In the genomic region with DNA sequence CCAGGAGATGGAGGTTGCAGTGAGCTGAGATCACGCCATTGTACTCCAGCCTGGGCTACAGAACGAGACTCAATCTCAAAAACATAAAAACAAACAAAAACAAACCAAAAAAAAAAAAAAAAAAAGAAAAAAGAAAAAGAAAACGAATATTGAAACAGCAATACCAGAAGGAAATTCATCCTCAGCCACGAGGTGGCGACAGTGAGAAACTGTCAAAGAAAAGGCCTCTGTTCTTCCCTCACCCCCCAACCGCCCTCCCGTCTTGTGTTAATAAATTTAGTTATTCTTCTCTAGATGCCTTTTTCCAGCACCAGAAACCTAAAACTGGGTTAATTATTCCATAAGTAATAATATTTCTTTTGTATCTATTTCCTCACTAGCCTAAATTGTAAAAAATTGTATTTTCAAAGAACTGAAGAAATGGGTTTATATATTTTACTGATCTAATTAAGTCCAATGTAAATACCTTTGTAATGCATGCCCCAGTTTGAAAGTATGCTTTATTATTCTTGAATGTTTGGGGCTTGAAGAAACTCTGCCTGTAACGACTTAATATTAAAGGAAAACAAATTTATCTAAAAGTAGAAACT, we compare ENCODE assay signal across 8 cellular contexts. TPM values are rescaled to one million over a fixed set of nuclear protein-coding genes. Genes with fewer than 3 reads are reported as not detected.
DNase-seq lines count a peak whose midpoint lies in the region; ATAC-seq and TF ChIP-seq lines count a peak whose summit lies in the region.

No MANE protein-coding gene starts in this region.

- no peaks in the 10 kb centered on the region for H3K4me1 Mint-ChIP-seq in glutamatergic neuron (ENCODE audit: low read depth, unreplicated experiment)

- H3K9me3 Mint-ChIP-seq in glutamatergic neuron (ENCODE audit: unreplicated experiment), result peaks cover 2% of the 10 kb centered on the region

- peak; percentile 24 for DNase-seq in AG20443 (ENCODE audit: low spot score)
- DNase-seq in NCI-H526 (lab: John Stamatoyannopoulos, UW), result peak; percentile 3 to 64
- DNase-seq in activated T-cell treated with anti-CD3 and anti-CD28 coated beads, Interleukin-2, amount 50 U/mL, for 1 hour, result peak; percentile 60
- peak; percentile 58 for DNase-seq in glutamatergic neuron
- DNase-seq in stimulated activated CD4-positive, alpha-beta T cell treated with anti-CD3 and anti-CD28 coated beads, TNF-alpha, amount 100 ng/mL, for 48 hours (ENCODE audit: low read depth in 3 of 3), result peak; percentile 8 to 36 (median 23)
- no peak for DNase-seq in NCI-H510A treated with DMSO at 0.1 percent for 48 hours (lab: John Stamatoyannopoulos, UW)

- no peak overlapping the region for H3K27ac Mint-ChIP-seq in glutamatergic neuron (ENCODE audit: unreplicated experiment)

- H3K4me3 Mint-ChIP-seq in glutamatergic neuron (ENCODE audit: unreplicated experiment), result no peak overlapping the region

- H3K36me3 Mint-ChIP-seq in glutamatergic neuron (ENCODE audit: unreplicated experiment), result peaks cover 12% of the 10 kb centered on the region

- ATAC-seq in GM18517 (IDR thresholded peaks at IDR 0.05; ENCODE audit: unreplicated experiment) (peak; percentile 66), GM19467 (IDR thresholded peaks at IDR 0.05; ENCODE audit: unreplicated experiment) (no peak)

- H3K27me3 Mint-ChIP-seq in glutamatergic neuron (ENCODE audit: unreplicated experiment), result no peaks in the 10 kb centered on the region

- TF ChIP-seq CTCF in glutamatergic neuron (IDR thresholded peaks at IDR 0.05; ENCODE audit: partially characterized antibody, unreplicated experiment), result peak; percentile 67

RNA-seq across cellular contexts. Expression of a gene that starts 38.6 kb away (rescaled TPM):
- total RNA-seq in glutamatergic neuron (ENCODE audit: unreplicated experiment), result 19.8 TPM

RNA-seq across cellular contexts. Expression of a gene that starts 41.4 kb away (rescaled TPM):
- 8.7 TPM for total RNA-seq in glutamatergic neuron (ENCODE audit: unreplicated experiment)
